1 cellular context compared by ENCODE assay signal in genomic region chr19:15403151-15403531, GRCh38.
TF ChIP-seq lines count a peak whose summit lies in the region.

No MANE protein-coding gene starts in this region.

TF ChIP-seq in GM23338, 12 proteins besides CTCF, POLR2A, EP300 and RAD21 (continued from another document):
- TF ChIP-seq REST (IDR thresholded peaks at IDR 0.05; ENCODE audit: unreplicated experiment) (no peak), ZNF462 (CRISPR knock-in tag; IDR thresholded peaks at IDR 0.05) (no peak)
